ENCODE assay signal across 19 cellular contexts in the genomic region with DNA sequence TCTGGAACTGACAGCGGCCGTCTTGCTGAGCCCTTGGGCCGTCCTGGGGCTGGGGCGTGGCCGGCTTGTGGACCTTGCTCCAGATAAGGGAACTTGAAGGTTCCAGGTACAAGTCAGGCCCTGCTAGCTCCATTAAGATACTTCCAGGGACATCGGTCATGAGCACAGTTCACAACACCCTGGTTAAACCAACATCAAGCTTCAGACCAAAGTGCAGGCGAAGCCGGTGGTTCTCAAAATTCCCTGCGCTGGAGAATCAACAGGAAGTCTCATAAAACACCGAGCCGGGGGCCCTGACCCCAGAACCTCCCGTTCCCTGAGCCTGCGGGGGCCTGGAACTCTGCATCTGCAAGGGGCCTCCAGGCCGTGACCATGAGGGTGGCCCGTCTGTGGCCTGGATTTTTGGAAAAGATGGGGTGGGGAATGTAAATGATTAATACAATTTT.
DNase-seq lines count a peak whose midpoint lies in the region; ATAC-seq and TF ChIP-seq lines count a peak whose summit lies in the region.
"Had no signal": no experiment of that assay in that cellular context is flagged by ENCODE, and none has a peak within 500 bp of the region (broad histone marks: within the 10 kb centered on the region; RNA-seq: fewer than 3 reads in every experiment).

No MANE protein-coding gene starts in this region.

- no peaks in the 10 kb centered on the region for H3K27me3 Mint-ChIP-seq in activated CD8-positive, alpha-beta T cell treated with anti-CD3 and anti-CD28 coated beads, Interleukin-2, amount 10 ng/mL, durations not matched to agents 7 days and 5 days (ENCODE audit: low read depth)
- H3K27me3 Mint-ChIP-seq in activated CD8-positive, alpha-beta T cell treated with anti-CD3 and anti-CD28 coated beads for 36 hours, result peaks cover 1% of the 10 kb centered on the region
- peaks cover 0 to 4% of the 10 kb centered on the region in 2 donors for H3K27me3 Mint-ChIP-seq in natural killer cell treated with Interleukin-12 subunit alpha and Interleukin-12 subunit beta and Interleukin-15 and Interleukin-18, amount 100 ng/mL, for 72 hours
- H3K27me3 Mint-ChIP-seq in natural killer cell (ENCODE audit: low read depth in 2 of 2) (peaks cover 0 to 5% of the 10 kb centered on the region in 2 donors), osteocyte (ENCODE audit: unreplicated experiment) (no peaks in the 10 kb centered on the region)
- H3K27me3 Mint-ChIP-seq: B cell had no signal

- TF ChIP-seq CTCF in activated CD8-positive, alpha-beta T cell treated with anti-CD3 and anti-CD28 coated beads for 36 hours (IDR thresholded peaks at IDR 0.05), result no peak
- no peak for TF ChIP-seq CTCF in natural killer cell (IDR thresholded peaks at IDR 0.05)
- no peak for TF ChIP-seq CTCF in osteocyte (IDR thresholded peaks at IDR 0.05)

- H3K4me3 Mint-ChIP-seq in activated CD8-positive, alpha-beta T cell treated with anti-CD3 and anti-CD28 coated beads, Interleukin-2, amount 10 ng/mL, durations not matched to agents 7 days and 5 days, result no peak overlapping the region
- H3K4me3 Mint-ChIP-seq in activated CD8-positive, alpha-beta T cell treated with anti-CD3 and anti-CD28 coated beads for 36 hours, result no peak overlapping the region
- no peak overlapping the region for H3K4me3 Mint-ChIP-seq in natural killer cell treated with Interleukin-12 subunit alpha and Interleukin-12 subunit beta and Interleukin-15 and Interleukin-18, amount 100 ng/mL, for 72 hours
- no peak overlapping the region for H3K4me3 Mint-ChIP-seq in natural killer cell
- H3K4me3 Mint-ChIP-seq in osteocyte (ENCODE audit: unreplicated experiment), result no peak overlapping the region
- H3K4me3 Mint-ChIP-seq: B cell; CD8-positive, alpha-beta memory T cell; IgD-negative memory B cell had no signal

- no peaks in the 10 kb centered on the region for H3K36me3 Mint-ChIP-seq in activated CD8-positive, alpha-beta T cell treated with anti-CD3 and anti-CD28 coated beads, Interleukin-2, amount 10 ng/mL, durations not matched to agents 7 days and 5 days (ENCODE audit: low read depth)
- H3K36me3 Mint-ChIP-seq in activated CD8-positive, alpha-beta T cell treated with anti-CD3 and anti-CD28 coated beads for 36 hours (ENCODE audit: low read depth), result no peaks in the 10 kb centered on the region
- H3K36me3 Mint-ChIP-seq in natural killer cell treated with Interleukin-12 subunit alpha and Interleukin-12 subunit beta and Interleukin-15 and Interleukin-18, amount 100 ng/mL, for 72 hours, result no peaks in the 10 kb centered on the region
- H3K36me3 Mint-ChIP-seq in natural killer cell (no peaks in the 10 kb centered on the region), osteocyte (ENCODE audit: unreplicated experiment) (no peaks in the 10 kb centered on the region)
- H3K36me3 Mint-ChIP-seq: CD8-positive, alpha-beta memory T cell; IgD-negative memory B cell had no signal

- no peaks in the 10 kb centered on the region for H3K4me1 Mint-ChIP-seq in activated CD8-positive, alpha-beta T cell treated with anti-CD3 and anti-CD28 coated beads, Interleukin-2, amount 10 ng/mL, durations not matched to agents 7 days and 5 days (ENCODE audit: low read depth)
- H3K4me1 Mint-ChIP-seq in activated CD8-positive, alpha-beta T cell treated with anti-CD3 and anti-CD28 coated beads for 36 hours (ENCODE audit: low read depth), result no peaks in the 10 kb centered on the region
- H3K4me1 Mint-ChIP-seq in natural killer cell treated with Interleukin-12 subunit alpha and Interleukin-12 subunit beta and Interleukin-15 and Interleukin-18, amount 100 ng/mL, for 72 hours (ENCODE audit: low read depth in 2 of 2), result no peaks in the 10 kb centered on the region
- H3K4me1 Mint-ChIP-seq in natural killer cell (no peaks in the 10 kb centered on the region), osteocyte (ENCODE audit: unreplicated experiment) (no peaks in the 10 kb centered on the region)
- H3K4me1 Mint-ChIP-seq: B cell; CD8-positive, alpha-beta memory T cell; IgD-negative memory B cell had no signal

- H3K27ac Mint-ChIP-seq in activated CD8-positive, alpha-beta T cell treated with anti-CD3 and anti-CD28 coated beads, Interleukin-2, amount 10 ng/mL, durations not matched to agents 7 days and 5 days, result no peak overlapping the region
- H3K27ac Mint-ChIP-seq in activated CD8-positive, alpha-beta T cell treated with anti-CD3 and anti-CD28 coated beads for 36 hours, result no peak overlapping the region
- no peak overlapping the region for H3K27ac Mint-ChIP-seq in natural killer cell treated with Interleukin-12 subunit alpha and Interleukin-12 subunit beta and Interleukin-15 and Interleukin-18, amount 100 ng/mL, for 72 hours
- no peak overlapping the region for H3K27ac Mint-ChIP-seq in natural killer cell
- H3K27ac Mint-ChIP-seq in osteocyte (ENCODE audit: unreplicated experiment), result no peak overlapping the region
- H3K27ac Mint-ChIP-seq: B cell; CD8-positive, alpha-beta memory T cell; IgD-negative memory B cell had no signal

- ATAC-seq in activated CD8-positive, alpha-beta T cell treated with anti-CD3 and anti-CD28 coated beads, Interleukin-2, amount 10 ng/mL, durations not matched to agents 7 days and 5 days, result no peak
- ATAC-seq in activated CD8-positive, alpha-beta T cell treated with anti-CD3 and anti-CD28 coated beads for 36 hours, result no peak
- no peak for ATAC-seq in natural killer cell treated with Interleukin-12 subunit alpha and Interleukin-12 subunit beta and Interleukin-15 and Interleukin-18, amount 100 ng/mL, for 72 hours
- no peak for ATAC-seq in natural killer cell
- ATAC-seq: PC-3 had no signal

- intact Hi-C loops in activated CD8-positive, alpha-beta T cell treated with anti-CD3 and anti-CD28 coated beads for 36 hours (cut with micrococcal nuclease), result no loop called here
- intact Hi-C loops in natural killer cell (cut with micrococcal nuclease), result no loop called here

- peak; percentile 5 for DNase-seq in activated CD8-positive, alpha-beta T cell treated with anti-CD3 and anti-CD28 coated beads, Interleukin-2, amount 10 ng/mL, durations not matched to agents 7 days and 5 days
- DNase-seq in activated CD8-positive, alpha-beta T cell treated with anti-CD3 and anti-CD28 coated beads for 36 hours, result no peak
- peak; percentile 59 for DNase-seq in natural killer cell treated with Interleukin-12 subunit alpha and Interleukin-12 subunit beta and Interleukin-15 and Interleukin-18, amount 100 ng/mL, for 72 hours (ENCODE audit: low spot score)
- DNase-seq in natural killer cell (no peak), osteocyte (ENCODE audit: extremely low spot score, unreplicated experiment) (peak; percentile 79), GDM1 (lab: John Stamatoyannopoulos, UW) (no peak), putamen (ENCODE audit: low spot score) (no peak), DMS114 treated with DMSO at 0.1 percent for 48 hours (lab: John Stamatoyannopoulos, UW; ENCODE audit: unreplicated experiment) (no peak)
- DNase-seq: CD8-positive, alpha-beta memory T cell; DMS 273 treated with DMSO at 0.1 percent for 48 hours; DMS79 treated with DMSO at 0.1 percent for 48 hours; HCEC 1CT; MM.1S; NCI-H2029; NCI-H446; NK-92 treated with Interleukin-12 subunit alpha and Interleukin-12 subunit beta, amount 100 ng/mL, for 24 hours; PC-3 had no signal

- POLR2A ChIA-PET in activated CD8-positive, alpha-beta T cell treated with anti-CD3 and anti-CD28 coated beads, Interleukin-2, amount 10 ng/mL, durations not matched to agents 7 days and 5 days (lab: Charles Lee), result no interaction called here
- POLR2A ChIA-PET in activated CD8-positive, alpha-beta T cell treated with anti-CD3 and anti-CD28 coated beads for 36 hours (lab: Charles Lee), result no interaction called here

- no peaks in the 10 kb centered on the region for H3K9me3 Mint-ChIP-seq in activated CD8-positive, alpha-beta T cell treated with anti-CD3 and anti-CD28 coated beads, Interleukin-2, amount 10 ng/mL, durations not matched to agents 7 days and 5 days (ENCODE audit: insufficient read depth)
- H3K9me3 Mint-ChIP-seq in activated CD8-positive, alpha-beta T cell treated with anti-CD3 and anti-CD28 coated beads for 36 hours, result no peaks in the 10 kb centered on the region
- no peaks in the 10 kb centered on the region for H3K9me3 Mint-ChIP-seq in natural killer cell treated with Interleukin-12 subunit alpha and Interleukin-12 subunit beta and Interleukin-15 and Interleukin-18, amount 100 ng/mL, for 72 hours
- H3K9me3 Mint-ChIP-seq in natural killer cell (no peaks in the 10 kb centered on the region), osteocyte (ENCODE audit: unreplicated experiment) (no peaks in the 10 kb centered on the region)
- H3K9me3 Mint-ChIP-seq: IgD-negative memory B cell had no signal

- CTCF ChIA-PET in activated CD8-positive, alpha-beta T cell treated with anti-CD3 and anti-CD28 coated beads, Interleukin-2, amount 10 ng/mL, durations not matched to agents 7 days and 5 days (lab: Charles Lee), result no interaction called here
- CTCF ChIA-PET in activated CD8-positive, alpha-beta T cell treated with anti-CD3 and anti-CD28 coated beads for 36 hours (lab: Charles Lee), result interaction anchor here (0.7 to 1.3 kb wide), 2 partner anchors 11 to 18 kb away, joined by 3 to 4 read pairs; no protein-coding TSS in a partner anchor

Comparison
In these comparisons a context has a peak if more than half of its experiments do, and no peak if none do; other contexts are left out.
1. DNase-seq: peak in activated CD8-positive, alpha-beta T cell treated with anti-CD3 and anti-CD28 coated beads, Interleukin-2, amount 10 ng/mL, durations not matched to agents 7 days and 5 days (single experiment), natural killer cell treated with Interleukin-12 subunit alpha and Interleukin-12 subunit beta and Interleukin-15 and Interleukin-18, amount 100 ng/mL, for 72 hours (single experiment) and osteocyte (single experiment); none in activated CD8-positive, alpha-beta T cell treated with anti-CD3 and anti-CD28 coated beads for 36 hours (single experiment), natural killer cell (single experiment), GDM1 (single experiment), putamen (single experiment) and DMS114 treated with DMSO at 0.1 percent for 48 hours (single experiment).